Comparison of ENCODE assay signal across 10 cellular contexts in genomic region chr18:57435851-57436192, GRCh38. TPM values are rescaled to one million over a fixed set of nuclear protein-coding genes. Genes with fewer than 3 reads are reported as not detected.
DNase-seq lines count a peak whose midpoint lies in the region; ATAC-seq and TF ChIP-seq lines count a peak whose summit lies in the region.
"Had no signal": no experiment of that assay in that cellular context is flagged by ENCODE, and none has a peak within 500 bp of the region (broad histone marks: within the 10 kb centered on the region; RNA-seq: fewer than 3 reads in every experiment).

No MANE protein-coding gene starts in this region.

- CTCF ChIA-PET in SK-N-SH (lab: Yijun Ruan, JAX) = interaction anchor here (0.9 to 4.4 kb wide), 3 partner anchors 83 to 567 kb away, joined by 3 to 41 read pairs (median 3); no protein-coding TSS in a partner anchor

- H3F3A ChIP-seq in SK-N-SH (replicated peaks; ENCODE audit: insufficient read depth) = no peaks in the 10 kb centered on the region

- POLR2A ChIA-PET in SK-N-SH (lab: Yijun Ruan, JAX) = interaction anchor here (5.8 kb wide), 1 partner anchor 83 kb away, joined by 43 read pairs; the partner anchor contains the start of gene ST8SIA3

- H4K20me1 ChIP-seq in SK-N-SH (ENCODE audit: insufficient read depth) = no peaks in the 10 kb centered on the region

- H3K9me3 ChIP-seq in SK-N-SH (no peaks in the 10 kb centered on the region), NT2/D1 (ENCODE audit: insufficient read depth, low read length) (no peaks in the 10 kb centered on the region), esophagus muscularis mucosa (no peaks in the 10 kb centered on the region), skeletal muscle tissue (ENCODE audit: control insufficient read depth in 3 of 3, low read length in 3 of 3) (no peaks in the 10 kb centered on the region)
- H3K9me3 ChIP-seq: testis had no signal

- no peak for ATAC-seq in SK-N-SH treated with all-trans-retinoic acid at 6 μM for 48 hours
- no peak for ATAC-seq in HG03159 (IDR thresholded peaks at IDR 0.05; ENCODE audit: unreplicated experiment)

- 6% methylated on average over 3 of the region's 43 CpGs for WGBS in SK-N-SH (ENCODE audit: low lambda C conversion rate)
- WGBS in esophagus muscularis mucosa = 0% methylated on average over 8 of the region's 43 CpGs

- H3K4me3 ChIP-seq in SK-N-SH (ENCODE audit: low read depth in 2 of 2, low read length in 1 of 2) (peak overlapping the region in 1 of 2 experiments; percentile 73; a peak in 3 of 4 replicates), NT2/D1 (ENCODE audit: insufficient read length, low read depth) (peak overlapping the region; percentile 24), esophagus muscularis mucosa (peak overlapping the region; percentile 56 to 69 (median 58)), skeletal muscle tissue (ENCODE audit: low read length in 3 of 3) (peak overlapping the region in 2 of 3 donors; percentile 20 to 41)

- TF ChIP-seq POLR2A in esophagus muscularis mucosa (IDR thresholded peaks at IDR 0.05; ENCODE audit: low read depth) = no peak

- H3K4me2 ChIP-seq in SK-N-SH = peak overlapping the region; percentile 100

- no peak for TF ChIP-seq EP300 in SK-N-SH (IDR thresholded peaks at IDR 0.05; ENCODE audit: borderline replicate concordance in 1 of 2, low read depth in 1 of 2, low read length in 1 of 2)
- no peak for TF ChIP-seq EP300 in esophagus muscularis mucosa (IDR thresholded peaks at IDR 0.05)

- H3K27me3 ChIP-seq in SK-N-SH (ENCODE audit: insufficient read depth) (peaks cover 39% of the 10 kb centered on the region; the same call in 1 of the 2 replicates), NT2/D1 (ENCODE audit: insufficient read depth, insufficient read length) (peaks cover 93% of the 10 kb centered on the region), esophagus muscularis mucosa (peaks cover 4 to 97% (median 87%) of the 10 kb centered on the region in 4 donors), skeletal muscle tissue (ENCODE audit: control insufficient read depth in 3 of 3, insufficient read depth in 3 of 3, low read length in 3 of 3) (peaks cover 82 to 92% (median 90%) of the 10 kb centered on the region in 3 donors)

- no peak for TF ChIP-seq RAD21 in SK-N-SH (IDR thresholded peaks at IDR 0.05; ENCODE audit: low read length)

- no peaks in the 10 kb centered on the region for H3K9me2 ChIP-seq in SK-N-SH

- H3K27ac ChIP-seq in SK-N-SH (ENCODE audit: low read depth in 2 of 2, low read length in 1 of 2) = no peak overlapping the region
- no peak overlapping the region for H3K27ac ChIP-seq in esophagus muscularis mucosa (replicated peaks in 1 of 4)
- H3K27ac ChIP-seq in skeletal muscle tissue (ENCODE audit: low read depth, low read length) = no peak overlapping the region
- H3K27ac ChIP-seq: skin epidermis, testis had no signal

- intact Hi-C loops in esophagus muscularis mucosa (cut with DNase I) = no loop called here

- H2AFZ ChIP-seq in SK-N-SH (ENCODE audit: low read depth) = no peak overlapping the region

- H3K4me1 ChIP-seq in SK-N-SH (ENCODE audit: control insufficient read depth in 1 of 2, insufficient read depth in 2 of 2, low read depth in 1 of 2, low read length in 1 of 2) = peaks cover 0 to 24% of the 10 kb centered on the region in 2 experiments; a peak in 1 of 4 replicates
- H3K4me1 ChIP-seq in NT2/D1 (ENCODE audit: insufficient read depth, insufficient read length) = peaks cover 9% of the 10 kb centered on the region
- H3K4me1 ChIP-seq in esophagus muscularis mucosa = peaks cover 55 to 70% (median 67%) of the 10 kb centered on the region in 4 donors
- H3K4me1 ChIP-seq in skeletal muscle tissue (ENCODE audit: control insufficient read depth in 3 of 3, insufficient read depth in 3 of 3, low read length in 3 of 3) = peaks cover 36 to 58% (median 48%) of the 10 kb centered on the region in 3 donors

- no peaks in the 10 kb centered on the region for H3K79me2 ChIP-seq in SK-N-SH (ENCODE audit: insufficient read depth)

- TF ChIP-seq CTCF in SK-N-SH (IDR thresholded peaks at IDR 0.05) (no peak), esophagus muscularis mucosa (IDR thresholded peaks at IDR 0.05) (no peak)

- H3K9ac ChIP-seq in SK-N-SH (no peak overlapping the region), NT2/D1 (ENCODE audit: insufficient read length, low read depth) (no peak overlapping the region), skeletal muscle tissue (ENCODE audit: low read depth in 1 of 3, low read length in 3 of 3) (no peak overlapping the region)

- H3K36me3 ChIP-seq in SK-N-SH (replicated peaks in 1 of 2; ENCODE audit: control insufficient read depth in 1 of 2, insufficient read depth in 2 of 2, low read length in 1 of 2) = no peaks in the 10 kb centered on the region
- H3K36me3 ChIP-seq in NT2/D1 (ENCODE audit: insufficient read depth, insufficient read length, low read length) = no peaks in the 10 kb centered on the region
- no peaks in the 10 kb centered on the region for H3K36me3 ChIP-seq in esophagus muscularis mucosa
- no peaks in the 10 kb centered on the region for H3K36me3 ChIP-seq in skeletal muscle tissue (ENCODE audit: control insufficient read depth in 3 of 3, insufficient read depth in 3 of 3, low read length in 3 of 3)

- DNase-seq in SK-N-SH (peak; percentile 60), NT2/D1 (ENCODE audit: low read depth, low spot score) (no peak), esophagus muscularis mucosa (ENCODE audit: extremely low spot score) (no peak), activated gamma-delta T cell (lab: John Stamatoyannopoulos, UW) (no peak)
- no peak for DNase-seq in stimulated activated CD4-positive, alpha-beta T cell treated with anti-CD3 and anti-CD28 coated beads, Interleukin-1b, Interleukin-23, amount 100 ng/mL, for 48 hours

TF ChIP-seq in SK-N-SH, 30 proteins besides CTCF, POLR2A, EP300 and RAD21:
- no peak for TF ChIP-seq RFX5 (IDR thresholded peaks at IDR 0.05; ENCODE audit: low read length)
- TF ChIP-seq MXI1 (IDR thresholded peaks at IDR 0.05; ENCODE audit: low read depth, low read length) = peak; percentile 27; the same call in 1 of the 2 replicates
- TF ChIP-seq MEF2A (IDR thresholded peaks at IDR 0.05; ENCODE audit: borderline replicate concordance, low read depth) = no peak
- no peak for TF ChIP-seq EZH2phosphoT487 (IDR thresholded peaks at IDR 0.05; ENCODE audit: borderline replicate concordance, low read depth)

TF ChIP-seq in SK-N-SH treated with all-trans-retinoic acid at 6 μM for 48 hours, 23 proteins besides CTCF, POLR2A, EP300 and RAD21:
- TF ChIP-seq GLIS3 (CRISPR knock-in tag; IDR thresholded peaks at IDR 0.05) (no peak), CSDC2 (CRISPR knock-in tag; IDR thresholded peaks at IDR 0.05) (no peak), ZC3H10 (CRISPR knock-in tag; IDR thresholded peaks at IDR 0.05) (no peak), ESRRG (CRISPR knock-in tag; IDR thresholded peaks at IDR 0.05) (no peak), ARNTL (CRISPR knock-in tag; IDR thresholded peaks at IDR 0.05; ENCODE audit: borderline replicate concordance, low read depth) (no peak), ZFP3 (CRISPR knock-in tag; IDR thresholded peaks at IDR 0.05) (no peak), PATZ1 (CRISPR knock-in tag; IDR thresholded peaks at IDR 0.05; ENCODE audit: borderline replicate concordance) (no peak), BACH2 (CRISPR knock-in tag; IDR thresholded peaks at IDR 0.05; ENCODE audit: borderline replicate concordance) (no peak), TSHZ2 (CRISPR knock-in tag; IDR thresholded peaks at IDR 0.05) (no peak)

RNA-seq across cellular contexts. Expression of gene ONECUT2, which starts 0.6 kb away (rescaled TPM):
- polyA plus RNA-seq in SK-N-SH (2012; rRNA removed) = 0.10 and 0.16 TPM in 2 replicates
- 0.13 and 0.16 TPM in 2 replicates for polyA plus RNA-seq in SK-N-SH (2012; cell fraction: cytosol; rRNA removed)
- 0.15 and 0.26 TPM in 2 replicates for polyA plus RNA-seq in SK-N-SH (2012; cell fraction: nucleus; rRNA removed)
- total RNA-seq in esophagus muscularis mucosa (under 1 TPM in 3 of 4 donors, not detected in 1; under 0.01 to 0.06 (median under 0.01) TPM), skeletal muscle tissue (not detected)
